In the genomic region with DNA sequence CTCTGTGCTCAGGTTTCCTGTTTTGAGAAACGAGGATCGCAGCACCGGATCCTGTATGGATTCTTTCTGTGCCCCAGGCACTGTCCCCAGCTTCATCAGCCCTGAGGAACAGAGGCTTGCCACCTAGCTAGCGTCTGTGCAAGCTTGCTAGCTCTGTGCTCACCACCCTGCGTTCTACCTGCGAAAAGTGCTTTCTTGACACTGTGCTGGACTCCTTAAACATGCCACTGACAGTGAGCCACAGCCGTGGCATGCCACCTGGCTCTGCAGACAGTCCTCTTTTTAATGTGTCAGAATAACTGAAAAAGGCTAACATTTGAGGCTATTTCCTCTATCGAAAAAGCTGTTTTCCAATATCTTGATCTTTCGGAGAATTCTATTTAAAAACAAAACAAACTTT, we compare ENCODE assay signal across 1 cellular context.
TF ChIP-seq lines count a peak whose summit lies in the region.

No MANE protein-coding gene starts in this region.

TF ChIP-seq in HepG2, 621 proteins besides CTCF, POLR2A, EP300 and RAD21:
- TF ChIP-seq SMAD1 (CRISPR knock-in tag; IDR thresholded peaks at IDR 0.05; ENCODE audit: borderline replicate concordance, low read depth) (no peak), IRX3 (CRISPR knock-in tag; IDR thresholded peaks at IDR 0.05; ENCODE audit: borderline replicate concordance, low read depth) (no peak), POGZ (CRISPR knock-in tag; IDR thresholded peaks at IDR 0.05) (no peak), SIX4 (CRISPR knock-in tag; IDR thresholded peaks at IDR 0.05) (no peak), MEF2D (CRISPR knock-in tag; IDR thresholded peaks at IDR 0.05) (no peak), GATAD1 (CRISPR knock-in tag; IDR thresholded peaks at IDR 0.05) (no peak), KDM1A (CRISPR knock-in tag; IDR thresholded peaks at IDR 0.05) (no peak), ZNF180 (CRISPR knock-in tag; IDR thresholded peaks at IDR 0.05; ENCODE audit: borderline replicate concordance, low read depth) (no peak), PITX1 (CRISPR knock-in tag; IDR thresholded peaks at IDR 0.05) (no peak)
